ENCODE assay signal across 9 cellular contexts in genomic region chr12:1171657-1172056, GRCh38.
DNase-seq lines count a peak whose midpoint lies in the region; ATAC-seq and TF ChIP-seq lines count a peak whose summit lies in the region.
"Had no signal": no experiment of that assay in that cellular context is flagged by ENCODE, and none has a peak within 500 bp of the region (broad histone marks: within the 10 kb centered on the region; RNA-seq: fewer than 3 reads in every experiment).

No MANE protein-coding gene starts in this region.

- H3K27ac ChIP-seq in thyroid gland = peak overlapping the region in 2 of 3 donors; percentile 20 to 30

- no peak for TF ChIP-seq POLR2A in thyroid gland (IDR thresholded peaks at IDR 0.05)

- 17 to 29% methylated on average over 1 of the region's 1 CpG for WGBS in thyroid gland, 2 donors

- ATAC-seq in Right ventricle myocardium superior (ENCODE audit: poor library complexity) (peak; percentile 45), GM18861 (IDR thresholded peaks at IDR 0.05; ENCODE audit: unreplicated experiment) (no peak), GM18517 (IDR thresholded peaks at IDR 0.05; ENCODE audit: unreplicated experiment) (no peak)

- no peaks in the 10 kb centered on the region for H3K9me3 ChIP-seq in thyroid gland

- no peaks in the 10 kb centered on the region for H3K36me3 ChIP-seq in thyroid gland

- H3K4me3 ChIP-seq in epithelial cell of esophagus (ENCODE audit: low read length) (no peak overlapping the region), thyroid gland (replicated peaks in 1 of 3) (no peak overlapping the region)

- no peak for TF ChIP-seq CTCF in epithelial cell of esophagus (IDR thresholded peaks at IDR 0.05; ENCODE audit: insufficient read depth, low read depth, low read length, missing control alignments)
- no peak for TF ChIP-seq CTCF in thyroid gland (IDR thresholded peaks at IDR 0.05)

- H3K27me3 ChIP-seq in thyroid gland = no peaks in the 10 kb centered on the region

- H3K4me1 ChIP-seq in thyroid gland = peaks cover 19 to 22% of the 10 kb centered on the region in 2 donors

- DNase-seq in Right ventricle myocardium superior = no peak
- no peak for DNase-seq in cardiac septum (ENCODE audit: low spot score)
- DNase-seq in NCI-H774 (lab: John Stamatoyannopoulos, UW) = peak; percentile 72
- peak; percentile 60 for DNase-seq in epithelial cell of esophagus (ENCODE audit: low read depth)
- DNase-seq in thyroid gland = peak; percentile 6 to 29
- DNase-seq in mucosa of gallbladder (ENCODE audit: low spot score) = no peak
- DNase-seq: activated CD4-positive, alpha-beta T cell treated with anti-CD3 and anti-CD28 coated beads, Interleukin-2, amount 50 U/mL, for 48 hours had no signal

- intact Hi-C loops in Right ventricle myocardium superior (cut with DNase I) = no loop called here
- intact Hi-C loops in cardiac septum (cut with DNase I) = no loop called here
- intact Hi-C loops in thyroid gland (cut with DNase I) = no loop called here

Comparison
In these comparisons a context has a peak if more than half of its experiments do, and no peak if none do; other contexts are left out.
1. DNase-seq: peak in NCI-H774 (single experiment), epithelial cell of esophagus (single experiment) and thyroid gland (2 of 2); none in Right ventricle myocardium superior (single experiment), cardiac septum (single experiment) and mucosa of gallbladder (single experiment).